1 cellular context compared by ENCODE assay signal in genomic region chr19:49142866-49143335, GRCh38.
TF ChIP-seq lines count a peak whose summit lies in the region.

No MANE protein-coding gene starts in this region.

TF ChIP-seq in HCT116, 20 proteins besides CTCF, POLR2A, EP300 and RAD21:
- TF ChIP-seq TCF7L2 (IDR thresholded peaks at IDR 0.05; ENCODE audit: borderline replicate concordance, extremely low read depth, insufficient read depth, insufficient read length) (no peak), ZFX (IDR thresholded peaks at IDR 0.05) (no peak), EZH2phosphoT487 (IDR thresholded peaks at IDR 0.05; ENCODE audit: borderline replicate concordance) (no peak), FOSL1 (IDR thresholded peaks at IDR 0.05; ENCODE audit: low read depth) (no peak), CEBPB (IDR thresholded peaks at IDR 0.05; ENCODE audit: low read depth) (no peak), EGR1 (IDR thresholded peaks at IDR 0.05; ENCODE audit: low read depth) (no peak), SRF (IDR thresholded peaks at IDR 0.05; ENCODE audit: low read depth) (no peak), POLR2AphosphoS5 (IDR thresholded peaks at IDR 0.05; ENCODE audit: low read depth, low read length) (no peak), CBX3 (IDR thresholded peaks at IDR 0.05; ENCODE audit: low read depth) (no peak), ZNF274 (IDR thresholded peaks at IDR 0.05; ENCODE audit: low read depth, low read length) (no peak), ELF1 (IDR thresholded peaks at IDR 0.05; ENCODE audit: borderline replicate concordance, low read depth) (no peak), YY1 (IDR thresholded peaks at IDR 0.05; ENCODE audit: extremely low read depth, insufficient replicate concordance, low read depth, low read length) (no peak), REST (IDR thresholded peaks at IDR 0.05; ENCODE audit: low read depth) (no peak), JUND (IDR thresholded peaks at IDR 0.05) (no peak), SIN3A (IDR thresholded peaks at IDR 0.05; ENCODE audit: low read depth) (no peak), ATF3 (IDR thresholded peaks at IDR 0.05) (no peak)
